Comparison of ENCODE assay signal across 9 cellular contexts in the genomic region with DNA sequence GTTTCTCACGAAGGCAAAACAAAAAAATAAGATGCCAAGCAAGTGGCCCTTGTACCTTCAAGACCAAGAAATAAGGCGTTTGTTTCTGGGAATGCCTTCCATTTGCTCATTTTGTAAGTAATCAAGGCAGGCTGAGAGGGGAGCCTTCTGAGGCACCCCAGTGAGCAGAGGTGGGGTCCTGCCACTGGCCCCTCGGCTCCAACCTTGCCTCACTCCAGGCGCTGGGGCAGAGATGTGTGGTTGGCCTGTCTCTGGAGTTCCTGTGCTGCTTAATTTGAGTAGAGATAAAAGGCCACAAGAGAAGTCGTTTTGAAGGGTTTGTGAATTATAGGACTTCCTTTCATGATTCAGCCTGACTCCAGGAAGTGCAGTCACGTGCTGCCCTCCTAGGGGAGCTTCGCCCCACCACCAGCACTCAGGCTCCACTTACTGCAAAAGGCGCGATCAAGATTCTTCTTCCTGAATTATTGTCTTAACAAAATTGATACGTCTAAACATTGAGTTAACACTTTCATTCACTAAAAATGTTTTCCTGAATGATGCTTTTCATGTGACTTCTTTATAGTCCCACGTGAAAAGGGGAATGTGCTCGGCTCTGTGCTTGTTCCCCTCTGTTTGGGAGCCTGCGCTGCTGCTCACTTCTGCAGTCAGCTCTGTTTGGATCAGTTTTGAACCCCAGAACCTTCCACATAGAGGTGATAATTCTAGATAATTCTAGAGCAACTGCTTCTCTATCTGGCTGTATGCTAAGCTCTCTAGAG. TPM values are rescaled to one million over a fixed set of nuclear protein-coding genes. Genes with fewer than 3 reads are reported as not detected.
DNase-seq lines count a peak whose midpoint lies in the region; ATAC-seq and TF ChIP-seq lines count a peak whose summit lies in the region.
"Had no signal": no experiment of that assay in that cellular context is flagged by ENCODE, and none has a peak within 500 bp of the region (broad histone marks: within the 10 kb centered on the region; RNA-seq: fewer than 3 reads in every experiment).

No MANE protein-coding gene starts in this region.

- POLR2A ChIA-PET in HEK293T (lab: Yijun Ruan, JAX), result no interaction called here

- H2AFZ ChIP-seq in DND-41 (ENCODE audit: low read depth, low read length) (peak overlapping the region; percentile 62), mesenchymal stem cell (ENCODE audit: low read depth, low read length) (no peak overlapping the region)

- peaks cover 10% of the 10 kb centered on the region for H3K79me1 ChIP-seq in mesenchymal stem cell (replicated peaks; ENCODE audit: low read length, poor library complexity, severe bottlenecking)

- H3K4me2 ChIP-seq in DND-41 (ENCODE audit: insufficient read depth, low read length), result peak overlapping the region; percentile 49
- no peak overlapping the region for H3K4me2 ChIP-seq in mesenchymal stem cell (ENCODE audit: low read length, poor library complexity, severe bottlenecking)

- H3K9me3 ChIP-seq in DND-41 (ENCODE audit: insufficient read depth, low read length, severe bottlenecking), result no peaks in the 10 kb centered on the region
- H3K9me3 ChIP-seq in mesenchymal stem cell (ENCODE audit: control insufficient read depth, low read length), result no peaks in the 10 kb centered on the region
- no peaks in the 10 kb centered on the region for H3K9me3 ChIP-seq in ascending aorta

- no peak overlapping the region for H2BK5ac ChIP-seq in mesenchymal stem cell (ENCODE audit: low read depth, low read length, poor library complexity, severe bottlenecking)

- no peak overlapping the region for H2BK15ac ChIP-seq in mesenchymal stem cell (ENCODE audit: low read depth, poor library complexity, severe bottlenecking)

- H2AK5ac ChIP-seq in mesenchymal stem cell (ENCODE audit: low read length, severe bottlenecking), result peak overlapping the region; percentile 61

- intact Hi-C loops in ascending aorta (cut with DNase I), result no loop called here

- H3K9ac ChIP-seq in DND-41 (ENCODE audit: low read depth, low read length), result peak overlapping the region; percentile 36
- H3K9ac ChIP-seq in mesenchymal stem cell (ENCODE audit: low read length), result no peak overlapping the region

- CTCF ChIA-PET in HEK293T (lab: Yijun Ruan, JAX), result no interaction called here

- H3K4me1 ChIP-seq in DND-41 (ENCODE audit: insufficient read depth, low read length), result peaks cover 20% of the 10 kb centered on the region
- peaks cover 10% of the 10 kb centered on the region for H3K4me1 ChIP-seq in mesenchymal stem cell (ENCODE audit: control insufficient read depth, insufficient read depth, low read depth, low read length)
- no peaks in the 10 kb centered on the region for H3K4me1 ChIP-seq in ascending aorta

- peak overlapping the region; percentile 54 to 69 for H3K18ac ChIP-seq in mesenchymal stem cell (ENCODE audit: low read depth in 1 of 2, low read length in 2 of 2)

- H3K4ac ChIP-seq in mesenchymal stem cell (ENCODE audit: low read depth in 1 of 2, low read length in 2 of 2), result peak overlapping the region; percentile 35 to 65

- no peaks in the 10 kb centered on the region for H3K79me2 ChIP-seq in DND-41 (ENCODE audit: insufficient read depth, low read length)

- H2BK120ac ChIP-seq in mesenchymal stem cell (ENCODE audit: low read depth, low read length), result peak overlapping the region; percentile 21

- no peaks in the 10 kb centered on the region for H3K27me3 ChIP-seq in DND-41 (ENCODE audit: insufficient read depth, low read length, poor library complexity)
- no peaks in the 10 kb centered on the region for H3K27me3 ChIP-seq in mesenchymal stem cell (ENCODE audit: control insufficient read depth in 1 of 2, insufficient read depth in 1 of 2, low read length in 2 of 2)
- no peaks in the 10 kb centered on the region for H3K27me3 ChIP-seq in ascending aorta

- WGBS in mesenchymal stem cell, result 23% methylated on average over 10 of the region's 13 CpGs

- no peaks in the 10 kb centered on the region for H4K20me1 ChIP-seq in DND-41 (ENCODE audit: insufficient read depth, low read length)

- H3K36me3 ChIP-seq in DND-41 (ENCODE audit: insufficient read depth, low read length) (no peaks in the 10 kb centered on the region), mesenchymal stem cell (ENCODE audit: control insufficient read depth in 1 of 2, insufficient read depth in 2 of 2, low read depth in 1 of 2, low read length in 2 of 2) (no peaks in the 10 kb centered on the region), ascending aorta (no peaks in the 10 kb centered on the region)

- DNase-seq in DND-41, result peak; percentile 60
- peak; percentile 90 for DNase-seq in OCI-M1 (lab: John Stamatoyannopoulos, UW)
- peak; percentile 86 for DNase-seq in mesenchymal stem cell
- DNase-seq in activated gamma-delta T cell treated with Interleukin-2 at 50 U/mL for 16 hours, result no peak
- DNase-seq in ascending aorta (ENCODE audit: low spot score in 2 of 2), result no peak
- no peak for DNase-seq in ecto neural progenitor cell (ENCODE audit: low spot score)
- no peak for DNase-seq in HEK293T (ENCODE audit: extremely low spot score)
- DNase-seq: activated CD4-positive, CD25-positive, alpha-beta regulatory T cell had no signal

- no peak overlapping the region for H3K23ac ChIP-seq in mesenchymal stem cell (ENCODE audit: low read length in 2 of 2)

- no peak overlapping the region for H3K14ac ChIP-seq in mesenchymal stem cell (ENCODE audit: low read length in 2 of 2)

- H4K91ac ChIP-seq in mesenchymal stem cell (ENCODE audit: low read length), result peak overlapping the region; percentile 82

- peak overlapping the region; percentile 77 for H3K27ac ChIP-seq in DND-41 (ENCODE audit: low read length)
- no peak overlapping the region for H3K27ac ChIP-seq in mesenchymal stem cell (ENCODE audit: low read length, poor library complexity, severe bottlenecking)
- no peak overlapping the region for H3K27ac ChIP-seq in ascending aorta

- TF ChIP-seq CTCF in DND-41 (IDR thresholded peaks at IDR 0.05; ENCODE audit: borderline replicate concordance, extremely low read depth, low read length, poor library complexity, severe bottlenecking), result no peak
- no peak for TF ChIP-seq CTCF in ascending aorta (IDR thresholded peaks at IDR 0.05)

- H3K4me3 ChIP-seq in DND-41 (ENCODE audit: low read depth in 1 of 2, low read length in 2 of 2), result peak overlapping the region in 1 of 2 experiments; percentile 2; a peak in 1 of 4 replicates
- H3K4me3 ChIP-seq in mesenchymal stem cell (ENCODE audit: insufficient read depth in 1 of 2, low read depth in 1 of 2, low read length in 2 of 2), result no peak overlapping the region
- H3K4me3 ChIP-seq in ascending aorta, result no peak overlapping the region

- H2BK12ac ChIP-seq in mesenchymal stem cell (ENCODE audit: low read length in 2 of 2), result peak overlapping the region in 1 of 2 experiments; percentile 73

- ATAC-seq in DND-41 (ENCODE audit: insufficient read depth, low read depth), result peak; percentile 93
- ATAC-seq in GM21737 (IDR thresholded peaks at IDR 0.05; ENCODE audit: unreplicated experiment), result peak; percentile 52

- peak overlapping the region; percentile 87 for H4K8ac ChIP-seq in mesenchymal stem cell (ENCODE audit: low read length)

TF ChIP-seq in HEK293T, 16 proteins besides CTCF, POLR2A, EP300 and RAD21:
- TF ChIP-seq LEF1 (IDR thresholded peaks at IDR 0.05; ENCODE audit: borderline replicate concordance) (no peak), FOXA1 (IDR thresholded peaks at IDR 0.05) (no peak), SUZ12 (IDR thresholded peaks at IDR 0.05) (no peak), PKNOX1 (IDR thresholded peaks at IDR 0.05) (no peak), CTBP1 (IDR thresholded peaks at IDR 0.05; ENCODE audit: borderline replicate concordance) (no peak), ELF4 (IDR thresholded peaks at IDR 0.05) (no peak), HDGF (IDR thresholded peaks at IDR 0.05; ENCODE audit: borderline replicate concordance) (no peak), FOXK2 (IDR thresholded peaks at IDR 0.05) (no peak), ARNT (IDR thresholded peaks at IDR 0.05) (no peak), NFRKB (IDR thresholded peaks at IDR 0.05) (no peak)

RNA-seq across cellular contexts. Expression of gene SYK, which starts 13.7 kb away (rescaled TPM):
- polyA plus RNA-seq in mesenchymal stem cell (2013, experiment 1 of 2), result 23.7 TPM
- 22.9 TPM for polyA plus RNA-seq in mesenchymal stem cell (2013, experiment 2 of 2)
- 3.2 TPM for total RNA-seq in ascending aorta

Comparison
In these comparisons a context has a peak if more than half of its experiments do, and no peak if none do; other contexts are left out.
1. DNase-seq: peak in DND-41 (single experiment), OCI-M1 (single experiment) and mesenchymal stem cell (single experiment); none in activated gamma-delta T cell treated with Interleukin-2 at 50 U/mL for 16 hours (single experiment), ascending aorta (0 of 2), ecto neural progenitor cell (single experiment) and HEK293T (single experiment).